In the genomic region with DNA sequence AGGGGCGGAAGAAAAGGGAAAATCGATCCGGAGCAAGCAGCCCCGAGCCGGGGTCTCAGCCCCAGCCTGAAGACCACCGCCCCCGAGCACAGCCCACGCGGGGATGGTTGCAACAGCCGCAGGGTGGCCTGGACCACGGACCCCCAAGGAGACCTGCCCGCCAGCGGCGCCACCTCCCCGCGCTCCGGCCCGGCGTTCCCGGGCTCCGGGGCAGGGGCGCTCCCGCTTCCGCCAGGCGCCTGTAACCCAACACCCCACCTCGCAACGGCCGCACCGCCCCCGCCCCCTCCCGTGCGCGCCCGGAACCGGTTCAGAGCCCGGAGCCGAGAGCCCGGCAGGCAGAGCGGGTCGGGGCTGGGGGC, we compare ENCODE assay signal across 1 cellular context.
TF ChIP-seq lines count a peak whose summit lies in the region.

No MANE protein-coding gene starts in this region.

TF ChIP-seq in endothelial cell of umbilical vein, 7 proteins besides CTCF, POLR2A, EP300 and RAD21 (continued from another document):
- no peak for TF ChIP-seq MYC (IDR thresholded peaks at IDR 0.05; ENCODE audit: low read depth, low read length)
- no peak for TF ChIP-seq POLR2AphosphoS5 (IDR thresholded peaks at IDR 0.05; ENCODE audit: insufficient read depth, low read depth, low read length)
